Comparison of ENCODE assay signal across 1 cellular context in genomic region chr4:76473186-76473585, GRCh38.
TF ChIP-seq lines count a peak whose summit lies in the region.

No MANE protein-coding gene starts in this region.

TF ChIP-seq in WTC11, 78 proteins besides CTCF, POLR2A, EP300 and RAD21 (continued from another document):
- TF ChIP-seq ZBTB43 (CRISPR knock-in tag; IDR thresholded peaks at IDR 0.05), result no peak
- TF ChIP-seq NR3C1 (CRISPR knock-in tag; conservative IDR thresholded peaks at IDR 0.05; ENCODE audit: low read depth), result no peak
